ENCODE assay signal across 2 cellular contexts in genomic region chr2:233862261-233862768, GRCh38.
TF ChIP-seq lines count a peak whose summit lies in the region.

No MANE protein-coding gene starts in this region.

TF ChIP-seq in HCT116, 20 proteins besides CTCF, POLR2A, EP300 and RAD21 (continued from another document):
- TF ChIP-seq, protein P1, sequence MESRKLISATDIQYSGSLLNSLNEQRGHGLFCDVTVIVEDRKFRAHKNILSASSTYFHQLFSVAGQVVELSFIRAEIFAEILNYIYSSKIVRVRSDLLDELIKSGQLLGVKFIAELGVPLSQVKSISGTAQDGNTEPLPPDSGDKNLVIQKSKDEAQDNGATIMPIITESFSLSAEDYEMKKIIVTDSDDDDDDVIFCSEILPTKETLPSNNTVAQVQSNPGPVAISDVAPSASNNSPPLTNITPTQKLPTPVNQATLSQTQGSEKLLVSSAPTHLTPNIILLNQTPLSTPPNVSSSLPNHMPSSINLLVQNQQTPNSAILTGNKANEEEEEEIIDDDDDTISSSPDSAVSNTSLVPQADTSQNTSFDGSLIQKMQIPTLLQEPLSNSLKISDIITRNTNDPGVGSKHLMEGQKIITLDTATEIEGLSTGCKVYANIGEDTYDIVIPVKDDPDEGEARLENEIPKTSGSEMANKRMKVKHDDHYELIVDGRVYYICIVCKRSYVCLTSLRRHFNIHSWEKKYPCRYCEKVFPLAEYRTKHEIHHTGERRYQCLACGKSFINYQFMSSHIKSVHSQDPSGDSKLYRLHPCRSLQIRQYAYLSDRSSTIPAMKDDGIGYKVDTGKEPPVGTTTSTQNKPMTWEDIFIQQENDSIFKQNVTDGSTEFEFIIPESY (IDR thresholded peaks at IDR 0.05; ENCODE audit: extremely low read depth, insufficient replicate concordance, low read length), result no peak
- TF ChIP-seq SP1 (IDR thresholded peaks at IDR 0.05; ENCODE audit: low read depth) (no peak), CBX3 (IDR thresholded peaks at IDR 0.05; ENCODE audit: low read depth) (no peak), POLR2AphosphoS5 (IDR thresholded peaks at IDR 0.05; ENCODE audit: low read depth, low read length) (no peak)
TF ChIP-seq in HCT116: peak in this region for 0.

TF ChIP-seq in WTC11, 78 proteins besides CTCF, POLR2A, EP300 and RAD21 (continued from another document):
- TF ChIP-seq PRDM15 (CRISPR knock-in tag; IDR thresholded peaks at IDR 0.05) (no peak), RORB (CRISPR knock-in tag; IDR thresholded peaks at IDR 0.05) (no peak), ZNF425 (CRISPR knock-in tag; conservative IDR thresholded peaks at IDR 0.05) (no peak), FOXP4 (CRISPR knock-in tag; IDR thresholded peaks at IDR 0.05) (no peak), ZNF416 (CRISPR knock-in tag; IDR thresholded peaks at IDR 0.05) (no peak), MYBL2 (CRISPR knock-in tag; IDR thresholded peaks at IDR 0.05) (no peak), TEAD4 (CRISPR knock-in tag; IDR thresholded peaks at IDR 0.05) (no peak), FOXJ3 (CRISPR knock-in tag; IDR thresholded peaks at IDR 0.05; ENCODE audit: borderline replicate concordance) (no peak)
